Comparison of ENCODE assay signal across 1 cellular context in the genomic region with DNA sequence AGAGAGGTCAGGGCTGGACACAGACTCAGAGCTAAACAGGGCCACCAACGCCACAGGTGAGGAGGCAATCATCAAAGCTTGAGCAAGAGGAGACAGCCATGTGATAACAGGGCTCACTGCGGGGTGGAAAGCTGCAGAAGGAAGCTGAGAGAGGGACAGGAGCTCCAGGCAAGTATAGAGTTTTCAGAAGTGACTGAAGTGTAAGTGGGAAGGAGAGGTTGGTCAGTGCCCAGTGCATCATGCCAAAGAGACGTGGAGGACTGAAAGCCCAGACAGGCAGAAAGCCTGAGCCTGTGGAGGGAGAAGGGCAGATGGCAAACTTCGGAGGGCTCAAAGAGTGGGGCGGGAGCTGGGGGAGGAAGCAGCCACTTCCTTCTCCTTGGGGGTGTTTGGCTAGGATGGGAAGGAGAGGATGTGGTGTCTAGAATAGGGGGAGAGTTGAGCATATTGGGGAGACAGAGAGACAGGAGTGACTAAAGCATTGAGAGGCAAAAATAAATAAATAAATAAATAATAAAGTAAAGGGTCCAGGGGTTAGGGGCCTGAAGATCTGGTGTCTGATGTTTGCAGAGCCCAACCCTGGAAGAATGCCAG.
TF ChIP-seq lines count a peak whose summit lies in the region.

No MANE protein-coding gene starts in this region.

TF ChIP-seq in IMR-90, 13 proteins besides CTCF, POLR2A, EP300 and RAD21:
- TF ChIP-seq CEBPB (IDR thresholded peaks at IDR 0.05; ENCODE audit: low read depth, low read length) (no peak), RFX5 (IDR thresholded peaks at IDR 0.05; ENCODE audit: low read depth, low read length) (no peak), MAFK (IDR thresholded peaks at IDR 0.05; ENCODE audit: low read depth, low read length) (no peak), BHLHE40 (IDR thresholded peaks at IDR 0.05; ENCODE audit: low read depth, low read length) (no peak), RCOR1 (IDR thresholded peaks at IDR 0.05; ENCODE audit: insufficient replicate concordance, low read length) (no peak), CHD1 (IDR thresholded peaks at IDR 0.05; ENCODE audit: low read depth, low read length) (no peak)
